In genomic region chr11:93738647-93739081, GRCh38 we compare ENCODE assay signal across 8 cellular contexts. TPM values are rescaled to one million over a fixed set of nuclear protein-coding genes. Genes with fewer than 3 reads are reported as not detected.
DNase-seq lines count a peak whose midpoint lies in the region; ATAC-seq lines count a peak whose summit lies in the region.

No MANE protein-coding gene starts in this region.

- peak overlapping the region; percentile 100 for H3K27ac Mint-ChIP-seq in stimulated activated naive CD8-positive, alpha-beta T cell treated with anti-CD3 and anti-CD28 coated beads, Interleukin-15, Interleukin-2, amounts not matched to agents 100 ng/mL and 50 ng/mL, for 24 hours
- peak overlapping the region; percentile 99 for H3K27ac Mint-ChIP-seq in activated T-helper 1 cell treated with anti-CD3 and anti-CD28 coated beads, Interleukin-12 subunit alpha, Interleukin-12 subunit beta, Interleukin-2, Interleukin-4 antibody, amounts not matched to agents 30 ng/mL and 10 ng/mL and 1 ng/mL, durations not matched to agents 14 hours and 24 hours and 36 hours

- H3K9me3 ChIP-seq in iPS DF 6.9 (ENCODE audit: control insufficient read depth, insufficient read depth, low read length), result no peaks in the 10 kb centered on the region

- no peaks in the 10 kb centered on the region for H3K9me3 Mint-ChIP-seq in stimulated activated naive CD8-positive, alpha-beta T cell treated with anti-CD3 and anti-CD28 coated beads, Interleukin-15, Interleukin-2, amounts not matched to agents 100 ng/mL and 50 ng/mL, for 24 hours
- no peaks in the 10 kb centered on the region for H3K9me3 Mint-ChIP-seq in activated T-helper 1 cell treated with anti-CD3 and anti-CD28 coated beads, Interleukin-12 subunit alpha, Interleukin-12 subunit beta, Interleukin-2, Interleukin-4 antibody, amounts not matched to agents 30 ng/mL and 10 ng/mL and 1 ng/mL, durations not matched to agents 14 hours and 24 hours and 36 hours

- H3K4me1 ChIP-seq in iPS DF 6.9 (ENCODE audit: control insufficient read depth, insufficient read depth, low read length), result no peaks in the 10 kb centered on the region

- H3K36me3 Mint-ChIP-seq in stimulated activated naive CD8-positive, alpha-beta T cell treated with anti-CD3 and anti-CD28 coated beads, Interleukin-15, Interleukin-2, amounts not matched to agents 100 ng/mL and 50 ng/mL, for 24 hours (ENCODE audit: low read depth), result peaks cover 80% of the 10 kb centered on the region
- H3K36me3 Mint-ChIP-seq in activated T-helper 1 cell treated with anti-CD3 and anti-CD28 coated beads, Interleukin-12 subunit alpha, Interleukin-12 subunit beta, Interleukin-2, Interleukin-4 antibody, amounts not matched to agents 30 ng/mL and 10 ng/mL and 1 ng/mL, durations not matched to agents 14 hours and 24 hours and 36 hours (ENCODE audit: low read depth), result peaks cover 72% of the 10 kb centered on the region

- H3K4me3 ChIP-seq in iPS DF 6.9 (ENCODE audit: low read length), result peak overlapping the region; percentile 5; the same call in 1 of the 2 replicates

- no peak for ATAC-seq in stimulated activated naive CD8-positive, alpha-beta T cell treated with anti-CD3 and anti-CD28 coated beads, Interleukin-15, Interleukin-2, amounts not matched to agents 100 U/mL and 50 U/mL, for 24 hours
- no peak for ATAC-seq in HG03045 (IDR thresholded peaks at IDR 0.05; ENCODE audit: unreplicated experiment)

- intact Hi-C loops in activated T-helper 1 cell treated with anti-CD3 and anti-CD28 coated beads, Interleukin-12 subunit alpha, Interleukin-12 subunit beta, Interleukin-2, Interleukin-4 antibody, amounts not matched to agents 30 ng/mL and 10 ng/mL and 1 ng/mL, durations not matched to agents 14 hours and 24 hours and 36 hours (cut with micrococcal nuclease), result loop anchor here (1.0 to 2.0 kb wide), 2 partner anchors 8 to 70 kb away; no protein-coding TSS in a partner anchor

- DNase-seq in stimulated activated naive CD8-positive, alpha-beta T cell treated with anti-CD3 and anti-CD28 coated beads, Interleukin-15, Interleukin-2, amounts not matched to agents 100 U/mL and 50 U/mL, for 24 hours, result no peak
- DNase-seq in activated T-helper 1 cell treated with anti-CD3 and anti-CD28 coated beads, Interleukin-12 subunit alpha, Interleukin-12 subunit beta, Interleukin-2, Interleukin-4 antibody, amounts not matched to agents 30 ng/mL and 10 ng/mL and 1 ng/mL, durations not matched to agents 14 hours and 24 hours and 36 hours (ENCODE audit: low spot score), result no peak
- DNase-seq in iPS DF 6.9 (ENCODE audit: low read depth, low spot score), result no peak
- DNase-seq in NCI-H128 (lab: John Stamatoyannopoulos, UW; ENCODE audit: unreplicated experiment), result no peak
- DNase-seq in effector CD8-positive, alpha-beta T cell (lab: John Stamatoyannopoulos, UW), result no peak
- DNase-seq in SKM-1 treated with dmso at 0.1 percent for 144 hours (lab: John Stamatoyannopoulos, UW; ENCODE audit: unreplicated experiment), result no peak

- peaks cover 78% of the 10 kb centered on the region for H3K4me1 Mint-ChIP-seq in stimulated activated naive CD8-positive, alpha-beta T cell treated with anti-CD3 and anti-CD28 coated beads, Interleukin-15, Interleukin-2, amounts not matched to agents 100 ng/mL and 50 ng/mL, for 24 hours (ENCODE audit: low read depth)
- peaks cover 59% of the 10 kb centered on the region for H3K4me1 Mint-ChIP-seq in activated T-helper 1 cell treated with anti-CD3 and anti-CD28 coated beads, Interleukin-12 subunit alpha, Interleukin-12 subunit beta, Interleukin-2, Interleukin-4 antibody, amounts not matched to agents 30 ng/mL and 10 ng/mL and 1 ng/mL, durations not matched to agents 14 hours and 24 hours and 36 hours (ENCODE audit: low read depth)

- H3K27me3 ChIP-seq in iPS DF 6.9 (ENCODE audit: control insufficient read depth, insufficient read depth, low read length), result no peaks in the 10 kb centered on the region

- no CpG with 5 or more reads among the region's 6 CpGs for WGBS in iPS DF 6.9 (ENCODE audit: insufficient coverage, insufficient read length)

- H3K4me3 Mint-ChIP-seq in stimulated activated naive CD8-positive, alpha-beta T cell treated with anti-CD3 and anti-CD28 coated beads, Interleukin-15, Interleukin-2, amounts not matched to agents 100 ng/mL and 50 ng/mL, for 24 hours, result peak overlapping the region; percentile 100
- H3K4me3 Mint-ChIP-seq in activated T-helper 1 cell treated with anti-CD3 and anti-CD28 coated beads, Interleukin-12 subunit alpha, Interleukin-12 subunit beta, Interleukin-2, Interleukin-4 antibody, amounts not matched to agents 30 ng/mL and 10 ng/mL and 1 ng/mL, durations not matched to agents 14 hours and 24 hours and 36 hours, result peak overlapping the region; percentile 100

- peaks cover 25% of the 10 kb centered on the region for H3K36me3 ChIP-seq in iPS DF 6.9 (ENCODE audit: control insufficient read depth, insufficient read depth, low read length)

- no peak overlapping the region for H3K27ac ChIP-seq in iPS DF 6.9 (ENCODE audit: low read length)

- H3K27me3 Mint-ChIP-seq in stimulated activated naive CD8-positive, alpha-beta T cell treated with anti-CD3 and anti-CD28 coated beads, Interleukin-15, Interleukin-2, amounts not matched to agents 100 ng/mL and 50 ng/mL, for 24 hours, result no peaks in the 10 kb centered on the region
- H3K27me3 Mint-ChIP-seq in activated T-helper 1 cell treated with anti-CD3 and anti-CD28 coated beads, Interleukin-12 subunit alpha, Interleukin-12 subunit beta, Interleukin-2, Interleukin-4 antibody, amounts not matched to agents 30 ng/mL and 10 ng/mL and 1 ng/mL, durations not matched to agents 14 hours and 24 hours and 36 hours (ENCODE audit: insufficient read depth), result no peaks in the 10 kb centered on the region

RNA-seq across cellular contexts. Expression of gene TAF1D, which starts 2.6 kb away (rescaled TPM):
- 337 and 345 TPM in 2 replicates for total RNA-seq in activated T-helper 1 cell treated with anti-CD3 and anti-CD28 coated beads, Interleukin-12 subunit alpha, Interleukin-12 subunit beta, Interleukin-2, Interleukin-4 antibody, amounts not matched to agents 30 ng/mL and 10 ng/mL and 1 ng/mL, durations not matched to agents 14 hours and 24 hours and 36 hours

RNA-seq across cellular contexts. Expression of gene C11orf54, which starts 2.8 kb away (rescaled TPM):
- total RNA-seq in activated T-helper 1 cell treated with anti-CD3 and anti-CD28 coated beads, Interleukin-12 subunit alpha, Interleukin-12 subunit beta, Interleukin-2, Interleukin-4 antibody, amounts not matched to agents 30 ng/mL and 10 ng/mL and 1 ng/mL, durations not matched to agents 14 hours and 24 hours and 36 hours, result 19.3 and 21.6 TPM in 2 replicates

RNA-seq across cellular contexts. Expression of gene MED17, which starts 45.4 kb away (rescaled TPM):
- total RNA-seq in activated T-helper 1 cell treated with anti-CD3 and anti-CD28 coated beads, Interleukin-12 subunit alpha, Interleukin-12 subunit beta, Interleukin-2, Interleukin-4 antibody, amounts not matched to agents 30 ng/mL and 10 ng/mL and 1 ng/mL, durations not matched to agents 14 hours and 24 hours and 36 hours, result 55.8 and 59.4 TPM in 2 replicates
